ENCODE assay signal across 8 cellular contexts in genomic region chr14:101965796-101966718, GRCh38. TPM values are rescaled to one million over a fixed set of nuclear protein-coding genes. Genes with fewer than 3 reads are reported as not detected.
A peak's percentile ranks its signal among the peaks of the same experiment; 100 is the strongest.
DNase-seq lines count a peak whose midpoint lies in the region; ATAC-seq and TF ChIP-seq lines count a peak whose summit lies in the region.

No MANE protein-coding gene starts in this region.

- intact Hi-C loops in right lobe of liver (cut with DNase I) = no loop called here
- intact Hi-C loops in uterus (cut with DNase I; ENCODE audit: low total_unique reads) = no loop called here

- H3K4me3 ChIP-seq in HFF-Myc (replicated peaks; ENCODE audit: low read depth, low read length) (peak overlapping the region; percentile 90), adipocyte (ENCODE audit: low read length) (peak overlapping the region; percentile 96), right lobe of liver (peak overlapping the region; percentile 97 to 99 (median 98)), uterus (peak overlapping the region; percentile 74 to 78)

- H3K9me3 ChIP-seq in adipocyte (ENCODE audit: control insufficient read depth, low read length) (no peaks in the 10 kb centered on the region), right lobe of liver (no peaks in the 10 kb centered on the region), uterus (no peaks in the 10 kb centered on the region)

- ATAC-seq in right lobe of liver = no peak
- no peak for ATAC-seq in GM18909 (IDR thresholded peaks at IDR 0.05; ENCODE audit: poor library complexity, unreplicated experiment)

- peaks cover 42% of the 10 kb centered on the region for H3K4me1 ChIP-seq in adipocyte (ENCODE audit: control insufficient read depth, insufficient read depth, low read length)
- peaks cover 0 to 38% (median 6%) of the 10 kb centered on the region in 4 donors for H3K4me1 ChIP-seq in right lobe of liver
- peaks cover 0 to 7% of the 10 kb centered on the region in 2 donors for H3K4me1 ChIP-seq in uterus

- DNase-seq in HFF-Myc (ENCODE audit: extremely low read depth, low read depth) (no peak), adipocyte (ENCODE audit: low read depth) (peak; percentile 45), right lobe of liver (no peak), uterus (no peak), AML-193 (lab: John Stamatoyannopoulos, UW) (no peak)
- no peak for DNase-seq in activated CD4-positive, alpha-beta T cell treated with anti-CD3 and anti-CD28 coated beads for 48 hours

- no peak for TF ChIP-seq CTCF in 22Rv1 (IDR thresholded peaks at IDR 0.05)
- no peak for TF ChIP-seq CTCF in HFF-Myc (IDR thresholded peaks at IDR 0.05; ENCODE audit: low read depth, low read length, missing control alignments)
- TF ChIP-seq CTCF in right lobe of liver (IDR thresholded peaks at IDR 0.05) = no peak
- no peak for TF ChIP-seq CTCF in uterus (IDR thresholded peaks at IDR 0.05)

- H3K27ac ChIP-seq in 22Rv1 (peak overlapping the region; percentile 84), right lobe of liver (peak overlapping the region in 1 of 3 donors; percentile 86), uterus (peak overlapping the region; percentile 90)

- WGBS in right lobe of liver (ENCODE audit: insufficient coverage, low coverage, low lambda C conversion rate, missing lambda C conversion rate) = 55% methylated on average over 5 of the region's 5 CpGs

- H3K27me3 ChIP-seq in adipocyte (replicated peaks; ENCODE audit: control insufficient read depth, insufficient read depth, low read length) (no peaks in the 10 kb centered on the region), right lobe of liver (no peaks in the 10 kb centered on the region), uterus (no peaks in the 10 kb centered on the region)

- H3K36me3 ChIP-seq in adipocyte (ENCODE audit: control insufficient read depth, insufficient read depth, low read length, severe bottlenecking) (peaks cover 8% of the 10 kb centered on the region), right lobe of liver (no peaks in the 10 kb centered on the region), uterus (no peaks in the 10 kb centered on the region)

- H3K9ac ChIP-seq in adipocyte (ENCODE audit: low read length) = peak overlapping the region; percentile 98

- no peak for TF ChIP-seq POLR2A in right lobe of liver (IDR thresholded peaks at IDR 0.05)
- TF ChIP-seq POLR2A in uterus (IDR thresholded peaks at IDR 0.05) = no peak

RNA-seq across cellular contexts. Expression of gene DYNC1H1, which starts 1.7 kb away (rescaled TPM):
- total RNA-seq in right lobe of liver (100 to 1,000 TPM; 116 to 261 (median 161) TPM), uterus (100 to 1,000 TPM; 251 to 634 (median 479) TPM)
